Comparison of ENCODE assay signal across 8 cellular contexts in the genomic region with DNA sequence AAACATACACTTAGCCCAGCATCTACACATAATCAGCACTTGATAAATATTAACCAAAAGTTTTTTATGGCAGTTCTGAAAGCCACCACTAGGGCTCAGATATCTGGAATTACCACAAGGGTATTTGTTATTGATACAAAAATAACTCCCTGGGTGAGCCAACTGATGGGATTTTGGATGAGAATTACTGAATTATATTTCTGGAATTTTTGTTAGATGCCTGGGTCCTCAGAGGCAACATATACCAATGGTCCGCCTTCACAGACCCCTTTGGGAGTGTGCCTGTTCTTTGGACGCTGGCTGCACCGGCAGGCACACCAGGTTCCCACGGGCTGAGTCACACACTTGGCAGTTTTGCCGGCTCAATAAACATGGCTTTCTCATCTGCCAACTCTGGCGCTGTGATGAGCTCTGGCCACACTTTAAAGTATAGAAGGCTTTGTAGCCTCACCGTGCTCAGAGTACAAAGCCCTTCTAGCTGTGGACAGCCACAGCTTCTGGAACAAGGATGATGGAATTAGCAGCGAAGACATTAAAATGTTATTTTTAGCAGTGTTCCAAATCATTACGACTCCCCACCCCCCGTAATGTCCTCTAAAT. TPM values are rescaled to one million over a fixed set of nuclear protein-coding genes. Genes with fewer than 3 reads are reported as not detected.
DNase-seq lines count a peak whose midpoint lies in the region; ATAC-seq, FAIRE-seq and TF ChIP-seq lines count a peak whose summit lies in the region.

No MANE protein-coding gene starts in this region.

- FAIRE-seq in astrocyte (lab: Jason Lieb, UNC): peak; percentile 92
- FAIRE-seq in small intestine (lab: Jason Lieb, UNC): peak; percentile 15

- POLR2A ChIA-PET in GM10248 (lab: Yijun Ruan, JAX): no interaction called here
- POLR2A ChIA-PET in naive thymus-derived CD8-positive, alpha-beta T cell (lab: Charles Lee): no interaction called here

- DNase-seq in DMS 273 treated with DMSO at 0.1 percent for 48 hours (lab: John Stamatoyannopoulos, UW) (peak; percentile 71), NCI-H1092 (lab: John Stamatoyannopoulos, UW) (peak; percentile 57), astrocyte (ENCODE audit: low read depth) (peak; percentile 89), iPS-NIHi11 (ENCODE audit: low spot score) (peak; percentile 56), small intestine (peak; percentile 95), GM10248 (ENCODE audit: extremely low spot score) (no peak)
- no peak for DNase-seq in naive thymus-derived CD8-positive, alpha-beta T cell

- H3K4me2 ChIP-seq in astrocyte (ENCODE audit: low read length): peak overlapping the region; percentile 78

- H3K36me3 ChIP-seq in astrocyte (ENCODE audit: insufficient read depth, low read length): no peaks in the 10 kb centered on the region
- no peaks in the 10 kb centered on the region for H3K36me3 ChIP-seq in small intestine (ENCODE audit: control insufficient read depth in 2 of 2, insufficient read depth in 2 of 2, low read length in 2 of 2)

- H3K79me2 ChIP-seq in astrocyte (ENCODE audit: insufficient read depth, low read length): no peaks in the 10 kb centered on the region

- no peaks in the 10 kb centered on the region for H3K27me3 ChIP-seq in astrocyte (ENCODE audit: insufficient read depth, low read length)
- H3K27me3 ChIP-seq in small intestine (ENCODE audit: control insufficient read depth in 2 of 2, insufficient read depth in 2 of 2, low read length in 2 of 2): no peaks in the 10 kb centered on the region

- peaks cover 2% of the 10 kb centered on the region for H3K27me3 Mint-ChIP-seq in astrocyte (ENCODE audit: low read depth, unreplicated experiment)
- peaks cover 0 to 4% (median under 1%) of the 10 kb centered on the region in 5 donors for H3K27me3 Mint-ChIP-seq in naive thymus-derived CD8-positive, alpha-beta T cell

- peaks cover 13% of the 10 kb centered on the region for H3K4me1 ChIP-seq in astrocyte (ENCODE audit: insufficient read depth, low read length)
- peaks cover 0 to 6% of the 10 kb centered on the region in 2 donors for H3K4me1 ChIP-seq in small intestine (ENCODE audit: control insufficient read depth in 2 of 2, insufficient read depth in 1 of 2, low read depth in 1 of 2, low read length in 1 of 2)

- 16 to 32% (median 17%) methylated on average over 10 of the region's 10 CpGs for WGBS in small intestine, 3 donors

- peak overlapping the region; percentile 64 for H3K9ac ChIP-seq in astrocyte (ENCODE audit: low read length)

- no peak overlapping the region for H3K4me3 Mint-ChIP-seq in astrocyte (ENCODE audit: unreplicated experiment)
- H3K4me3 Mint-ChIP-seq in naive thymus-derived CD8-positive, alpha-beta T cell: no peak overlapping the region

- CTCF ChIA-PET in GM10248 (lab: Yijun Ruan, JAX): interaction anchor here (0.8 to 0.9 kb wide), 3 partner anchors 10 to 14 kb away, joined by 3 to 6 read pairs (median 4); no protein-coding TSS in a partner anchor

- H3K9me3 Mint-ChIP-seq in astrocyte (ENCODE audit: unreplicated experiment): peaks cover 4% of the 10 kb centered on the region
- H3K9me3 Mint-ChIP-seq in naive thymus-derived CD8-positive, alpha-beta T cell: peaks cover 0 to 7% (median 2%) of the 10 kb centered on the region in 9 donors

- H3K27ac ChIP-seq in astrocyte (ENCODE audit: low read depth, low read length): peak overlapping the region; percentile 82
- H3K27ac ChIP-seq in small intestine (ENCODE audit: low read depth in 1 of 2, low read length in 1 of 2): peak overlapping the region; percentile 66 to 79

- peak; percentile 81 for TF ChIP-seq CTCF in astrocyte (IDR thresholded peaks at IDR 0.05; ENCODE audit: insufficient read depth, low read depth, low read length)
- no peak for TF ChIP-seq CTCF in GM10248 (IDR thresholded peaks at IDR 0.05; ENCODE audit: control extremely low read depth, extremely low read depth, low read depth, missing control alignments)

- peak overlapping the region; percentile 28 for H2AFZ ChIP-seq in astrocyte (ENCODE audit: low read depth, low read length)

- peaks cover 4% of the 10 kb centered on the region for H3K4me1 Mint-ChIP-seq in astrocyte (ENCODE audit: low read depth, unreplicated experiment)
- H3K4me1 Mint-ChIP-seq in naive thymus-derived CD8-positive, alpha-beta T cell: peaks cover 0 to 5% (median under 1%) of the 10 kb centered on the region in 4 donors

- H3K9me3 ChIP-seq in astrocyte (ENCODE audit: insufficient read depth, low read depth, low read length) (no peaks in the 10 kb centered on the region), small intestine (ENCODE audit: control insufficient read depth, low read depth) (no peaks in the 10 kb centered on the region)

- no peak overlapping the region for H3K27ac Mint-ChIP-seq in astrocyte (ENCODE audit: unreplicated experiment)
- H3K27ac Mint-ChIP-seq in naive thymus-derived CD8-positive, alpha-beta T cell: no peak overlapping the region

- H3K4me3 ChIP-seq in astrocyte (ENCODE audit: insufficient read depth, low read depth, low read length) (peak overlapping the region; percentile 39), small intestine (ENCODE audit: low read depth in 1 of 2, low read length in 2 of 2) (no peak overlapping the region)

- ATAC-seq in naive thymus-derived CD8-positive, alpha-beta T cell: no peak
- ATAC-seq in GM19328 (IDR thresholded peaks at IDR 0.05; ENCODE audit: unreplicated experiment): no peak

- H3K36me3 Mint-ChIP-seq in astrocyte (ENCODE audit: low read depth, unreplicated experiment): no peaks in the 10 kb centered on the region
- no peaks in the 10 kb centered on the region for H3K36me3 Mint-ChIP-seq in naive thymus-derived CD8-positive, alpha-beta T cell

- H4K20me1 ChIP-seq in astrocyte (ENCODE audit: insufficient read depth, low read length): no peaks in the 10 kb centered on the region

RNA-seq across cellular contexts. Expression of a gene that starts 24.5 kb away (rescaled TPM):
- 4.9 and 5.4 TPM in 2 replicates for total RNA-seq in astrocyte
- polyA plus RNA-seq in small intestine: 100 to 1,000 TPM in 2 of 3 donors, 10 to 100 TPM in 1; 18.3 to 175 (median 154) TPM
- total RNA-seq in naive thymus-derived CD8-positive, alpha-beta T cell: 1 to 10 TPM in 1 of 2 experiments, under 1 TPM in 1; 0.86 to 1.2 TPM
- 1 to 10 TPM; 3.6 to 6.3 (median 5.1) TPM for polyA plus RNA-seq in naive thymus-derived CD8-positive, alpha-beta T cell

Comparison
In these comparisons a context has a peak if more than half of its experiments do, and no peak if none do; other contexts are left out.
1. DNase-seq: peak in DMS 273 treated with DMSO at 0.1 percent for 48 hours (single experiment), NCI-H1092 (single experiment), astrocyte (single experiment), iPS-NIHi11 (single experiment) and small intestine (single experiment); none in GM10248 (single experiment) and naive thymus-derived CD8-positive, alpha-beta T cell (0 of 10).